In the genomic region with DNA sequence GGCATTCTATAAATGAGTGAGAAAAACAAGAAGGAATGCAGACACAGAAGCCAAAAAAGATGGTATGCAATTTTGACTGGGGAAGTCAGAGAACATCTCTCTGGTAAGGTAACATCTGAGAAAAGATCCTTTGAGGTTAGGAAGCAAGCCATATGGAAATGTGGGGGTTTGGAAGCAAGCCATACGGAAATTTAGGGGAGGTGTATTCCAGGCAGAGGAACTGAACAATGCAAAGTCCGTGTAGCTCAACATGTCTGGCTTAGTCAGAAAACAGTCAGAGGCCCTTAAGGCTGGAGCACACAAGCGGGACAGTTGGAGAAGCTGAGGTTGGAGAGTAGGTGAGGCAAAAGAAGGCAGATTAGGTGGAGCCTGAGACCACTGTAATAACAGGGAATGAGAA, we compare ENCODE assay signal across 27 cellular contexts. TPM values are rescaled to one million over a fixed set of nuclear protein-coding genes. Genes with fewer than 3 reads are reported as not detected.
DNase-seq lines count a peak whose midpoint lies in the region; ATAC-seq and TF ChIP-seq lines count a peak whose summit lies in the region.
"Had no signal": no experiment of that assay in that cellular context is flagged by ENCODE, and none has a peak within 500 bp of the region (broad histone marks: within the 10 kb centered on the region; RNA-seq: fewer than 3 reads in every experiment).

No MANE protein-coding gene starts in this region.

- peaks cover 21% of the 10 kb centered on the region for H3K36me3 Mint-ChIP-seq in type B pancreatic cell
- H3K36me3 Mint-ChIP-seq: natural killer cell had no signal

- DNase-seq in AG10803 (ENCODE audit: low read depth) (peak; percentile 55), Daoy (ENCODE audit: low read depth) (peak; percentile 33), NCI-H526 treated with DMSO at 0.1 percent for 48 hours (lab: John Stamatoyannopoulos, UW) (peak; percentile 49), epithelial cell of esophagus (ENCODE audit: low read depth) (peak; percentile 71), HuH-7.5 (ENCODE audit: low spot score) (no peak), mucosa of gallbladder (ENCODE audit: low spot score) (no peak), type B pancreatic cell (ENCODE audit: extremely low spot score, unreplicated experiment) (no peak)
- DNase-seq: activated CD4-positive, alpha-beta T cell treated with anti-CD3 and anti-CD28 coated beads, Interleukin-2, amount 50 U/mL, for 4 hours; activated CD4-positive, CD25-positive, alpha-beta regulatory T cell; activated naive CD4-positive, alpha-beta T cell treated with anti-CD3 and anti-CD28 coated beads for 36 hours; amniotic stem cell; C1 segment of cervical spinal cord; Calu3; caudate nucleus; EL; GM23248; left ventricle myocardium superior; natural killer cell; Peyer's patch; SW 1271; uterus had no signal

- H3K9me3 Mint-ChIP-seq in type B pancreatic cell: no peaks in the 10 kb centered on the region
- H3K9me3 Mint-ChIP-seq: activated naive CD4-positive, alpha-beta T cell treated with anti-CD3 and anti-CD28 coated beads for 36 hours; activated T-helper 1 cell treated with anti-CD3 and anti-CD28 coated beads, Interleukin-12 subunit alpha, Interleukin-12 subunit beta, Interleukin-2, Interleukin-4 antibody, amounts not matched to agents 30 ng/mL and 10 ng/mL and 1 ng/mL, durations not matched to agents 14 hours and 24 hours and 36 hours; dendritic cell treated with granulocyte-macrophage colony-stimulating factor and Interleukin-4, amounts not matched to agents 40 ng/mL and 50 ng/mL, for 4 days; natural killer cell; stimulated activated naive CD8-positive, alpha-beta T cell treated with anti-CD3 and anti-CD28 coated beads, Interleukin-15, Interleukin-2, amounts not matched to agents 100 ng/mL and 50 ng/mL, for 24 hours had no signal

- H3K4me3 ChIP-seq in AG10803 (ENCODE audit: low read length) (no peak overlapping the region), epithelial cell of esophagus (ENCODE audit: low read length) (no peak overlapping the region)
- H3K4me3 ChIP-seq: GM23248, Peyer's patch, thoracic aorta, uterus had no signal

- no peak for ATAC-seq in GM21723 (IDR thresholded peaks at IDR 0.05; ENCODE audit: unreplicated experiment)
- ATAC-seq: HepG2, left ventricle myocardium superior, natural killer cell had no signal

- H3K4me3 Mint-ChIP-seq in type B pancreatic cell: no peak overlapping the region
- H3K4me3 Mint-ChIP-seq: activated naive CD4-positive, alpha-beta T cell treated with anti-CD3 and anti-CD28 coated beads for 36 hours; activated T-helper 1 cell treated with anti-CD3 and anti-CD28 coated beads, Interleukin-12 subunit alpha, Interleukin-12 subunit beta, Interleukin-2, Interleukin-4 antibody, amounts not matched to agents 30 ng/mL and 10 ng/mL and 1 ng/mL, durations not matched to agents 14 hours and 24 hours and 36 hours; dendritic cell treated with granulocyte-macrophage colony-stimulating factor and Interleukin-4, amounts not matched to agents 40 ng/mL and 50 ng/mL, for 4 days; natural killer cell; stimulated activated naive CD8-positive, alpha-beta T cell treated with anti-CD3 and anti-CD28 coated beads, Interleukin-15, Interleukin-2, amounts not matched to agents 100 ng/mL and 50 ng/mL, for 24 hours had no signal

- no peak overlapping the region for H3K27ac Mint-ChIP-seq in type B pancreatic cell
- H3K27ac Mint-ChIP-seq: activated naive CD4-positive, alpha-beta T cell treated with anti-CD3 and anti-CD28 coated beads for 36 hours; activated T-helper 1 cell treated with anti-CD3 and anti-CD28 coated beads, Interleukin-12 subunit alpha, Interleukin-12 subunit beta, Interleukin-2, Interleukin-4 antibody, amounts not matched to agents 30 ng/mL and 10 ng/mL and 1 ng/mL, durations not matched to agents 14 hours and 24 hours and 36 hours; dendritic cell treated with granulocyte-macrophage colony-stimulating factor and Interleukin-4, amounts not matched to agents 40 ng/mL and 50 ng/mL, for 4 days; stimulated activated naive CD8-positive, alpha-beta T cell treated with anti-CD3 and anti-CD28 coated beads, Interleukin-15, Interleukin-2, amounts not matched to agents 100 ng/mL and 50 ng/mL, for 24 hours had no signal

- TF ChIP-seq CTCF in AG10803 (conservative IDR thresholded peaks at IDR 0.05; ENCODE audit: low read length): no peak
- no peak for TF ChIP-seq CTCF in epithelial cell of esophagus (IDR thresholded peaks at IDR 0.05; ENCODE audit: insufficient read depth, low read depth, low read length, missing control alignments)
- no peak for TF ChIP-seq CTCF in type B pancreatic cell (conservative IDR thresholded peaks at IDR 0.05)

- no peaks in the 10 kb centered on the region for H3K27me3 Mint-ChIP-seq in type B pancreatic cell
- H3K27me3 Mint-ChIP-seq: dendritic cell treated with granulocyte-macrophage colony-stimulating factor and Interleukin-4, amounts not matched to agents 40 ng/mL and 50 ng/mL, for 4 days; stimulated activated naive CD8-positive, alpha-beta T cell treated with anti-CD3 and anti-CD28 coated beads, Interleukin-15, Interleukin-2, amounts not matched to agents 100 ng/mL and 50 ng/mL, for 24 hours had no signal

- H3K4me1 Mint-ChIP-seq in type B pancreatic cell (ENCODE audit: unreplicated experiment): no peaks in the 10 kb centered on the region

RNA-seq across cellular contexts. Expression of gene RALGAPA2, which starts 35.3 kb away (rescaled TPM):
- total RNA-seq in Daoy (2014; rRNA removed; shearing (Covaris generic)): 3.7 and 5.9 TPM in 2 replicates
- 76.9 TPM for total RNA-seq in mucosa of gallbladder
- total RNA-seq in type B pancreatic cell (ENCODE audit: low replicate concordance): 25.1 and 28.1 TPM in 2 replicates

Comparison
In these comparisons a context has a peak if more than half of its experiments do, and no peak if none do; other contexts are left out.
1. DNase-seq: peak in AG10803 (single experiment), Daoy (single experiment), NCI-H526 treated with DMSO at 0.1 percent for 48 hours (single experiment) and epithelial cell of esophagus (single experiment); none in HuH-7.5 (single experiment), mucosa of gallbladder (single experiment) and type B pancreatic cell (single experiment).